In the genomic region with DNA sequence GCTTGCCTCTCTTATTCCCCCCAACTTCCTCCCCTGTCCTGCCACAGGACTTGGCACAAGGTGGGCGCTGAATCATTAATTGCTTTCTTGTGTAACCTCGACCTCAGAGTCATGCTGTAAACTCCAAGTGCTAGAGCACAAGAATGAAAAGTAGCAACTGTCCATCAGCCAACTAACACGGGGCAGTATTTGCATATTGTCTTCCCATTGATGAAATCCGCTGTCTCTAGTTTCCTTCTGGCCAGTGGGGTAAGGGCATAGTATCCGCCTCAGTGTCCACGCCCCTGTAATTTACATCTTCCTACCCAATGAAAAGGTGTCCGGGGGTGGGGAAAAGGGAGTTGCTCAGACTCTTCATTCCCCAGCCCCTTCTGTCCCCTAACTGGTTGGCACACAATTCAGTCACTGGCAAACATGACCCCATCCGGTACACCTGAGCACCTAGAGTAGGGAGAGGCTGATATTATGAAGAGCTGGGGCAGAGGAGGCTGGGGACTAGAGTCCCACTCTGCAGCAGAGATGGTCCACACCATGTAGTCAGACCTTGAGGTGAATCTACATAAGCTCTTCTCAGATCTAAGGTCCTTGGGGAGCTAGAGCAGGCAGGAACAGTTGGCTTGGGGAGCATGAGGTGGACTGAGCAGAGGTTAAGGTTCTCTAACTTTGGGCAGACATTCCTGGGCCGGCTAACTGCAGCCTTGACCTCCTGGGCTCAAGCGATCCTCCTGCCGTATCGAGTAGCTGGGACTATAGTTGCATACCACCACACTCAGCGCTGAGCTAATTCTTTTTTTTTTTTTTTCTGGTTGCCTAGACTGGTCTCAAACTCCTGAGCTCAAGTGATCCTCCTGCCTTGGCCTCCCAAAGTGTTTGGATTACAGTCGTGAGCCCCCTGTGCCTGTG, we compare ENCODE assay signal across 10 cellular contexts. TPM values are rescaled to one million over a fixed set of nuclear protein-coding genes. Genes with fewer than 3 reads are reported as not detected.
DNase-seq lines count a peak whose midpoint lies in the region; ATAC-seq and TF ChIP-seq lines count a peak whose summit lies in the region.
"Had no signal": no experiment of that assay in that cellular context is flagged by ENCODE, and none has a peak within 500 bp of the region (broad histone marks: within the 10 kb centered on the region; RNA-seq: fewer than 3 reads in every experiment).

No MANE protein-coding gene starts in this region.

- no peak for DNase-seq in activated naive CD8-positive, alpha-beta T cell treated with anti-CD3 and anti-CD28 coated beads for 36 hours
- DNase-seq in Peyer's patch (peak in 2 of 3 donors; percentile 64 to 72), glutamatergic neuron (no peak), upper lobe of left lung (peak in 1 of 2 donors; percentile 85), GM10248 (ENCODE audit: extremely low spot score) (no peak), D341Med (ENCODE audit: low spot score) (no peak)
- DNase-seq in stimulated activated CD4-positive, alpha-beta T cell treated with anti-CD3 and anti-CD28 coated beads, Interleukin-2, amount 100 ng/mL, for 48 hours: no peak
- DNase-seq: DND-41 had no signal

- 50 to 55% methylated on average over 14 of the region's 14 CpGs for WGBS in upper lobe of left lung, 2 donors

- TF ChIP-seq POLR2A in Peyer's patch (IDR thresholded peaks at IDR 0.05) (peak in 1 of 2 donors; percentile 34), upper lobe of left lung (IDR thresholded peaks at IDR 0.05) (peak in 1 of 4 donors; percentile 44)

- H3K4me1 ChIP-seq in Peyer's patch (peaks cover 0 to 12% (median 0%) of the 10 kb centered on the region in 4 donors), upper lobe of left lung (peaks cover 6 to 19% (median 17%) of the 10 kb centered on the region in 4 donors)

- peaks cover 28% of the 10 kb centered on the region for H3K4me1 Mint-ChIP-seq in activated naive CD8-positive, alpha-beta T cell (ENCODE audit: low read depth)
- H3K4me1 Mint-ChIP-seq in activated naive CD8-positive, alpha-beta T cell treated with anti-CD3 and anti-CD28 coated beads for 36 hours: peaks cover 29% of the 10 kb centered on the region
- H3K4me1 Mint-ChIP-seq in glutamatergic neuron (ENCODE audit: low read depth, unreplicated experiment): peaks cover 8% of the 10 kb centered on the region

- no peak for TF ChIP-seq EP300 in upper lobe of left lung (IDR thresholded peaks at IDR 0.05)

- no peaks in the 10 kb centered on the region for H3K27me3 ChIP-seq in Peyer's patch
- H3K27me3 ChIP-seq in upper lobe of left lung: no peaks in the 10 kb centered on the region

- CTCF ChIA-PET in GM10248 (lab: Yijun Ruan, JAX): interaction anchor here (0.6 to 9.8 kb wide), 7 partner anchors 10 to 41 kb away, joined by 3 to 167 read pairs (median 4); no protein-coding TSS in a partner anchor

- H3K9me3 ChIP-seq in Peyer's patch (no peaks in the 10 kb centered on the region), upper lobe of left lung (no peaks in the 10 kb centered on the region)
- H3K9me3 ChIP-seq: neutrophil had no signal

- peak; percentile 73 to 96 for ATAC-seq in upper lobe of left lung (ENCODE audit: low FRiP score in 2 of 2)

- POLR2A ChIA-PET in GM10248 (lab: Yijun Ruan, JAX): interaction anchor here (0.5 kb wide), 1 partner anchor 52 kb away, joined by 7 read pairs; no protein-coding TSS in a partner anchor

- H3K27me3 Mint-ChIP-seq in activated naive CD8-positive, alpha-beta T cell: no peaks in the 10 kb centered on the region
- no peaks in the 10 kb centered on the region for H3K27me3 Mint-ChIP-seq in activated naive CD8-positive, alpha-beta T cell treated with anti-CD3 and anti-CD28 coated beads for 36 hours
- H3K27me3 Mint-ChIP-seq in glutamatergic neuron (ENCODE audit: unreplicated experiment): peaks cover 3% of the 10 kb centered on the region

- H3K4me3 ChIP-seq in Peyer's patch (peak overlapping the region in 2 of 4 donors; percentile 1 to 8), upper lobe of left lung (no peak overlapping the region)

- H3K36me3 ChIP-seq in Peyer's patch: no peaks in the 10 kb centered on the region
- H3K36me3 ChIP-seq in upper lobe of left lung: no peaks in the 10 kb centered on the region
- H3K36me3 ChIP-seq: neutrophil had no signal

- H3K4me3 Mint-ChIP-seq in activated naive CD8-positive, alpha-beta T cell: no peak overlapping the region
- no peak overlapping the region for H3K4me3 Mint-ChIP-seq in activated naive CD8-positive, alpha-beta T cell treated with anti-CD3 and anti-CD28 coated beads for 36 hours
- H3K4me3 Mint-ChIP-seq in glutamatergic neuron (ENCODE audit: unreplicated experiment): peak overlapping the region; percentile 36

- peak overlapping the region; percentile 64 for H3K27ac Mint-ChIP-seq in activated naive CD8-positive, alpha-beta T cell
- H3K27ac Mint-ChIP-seq in activated naive CD8-positive, alpha-beta T cell treated with anti-CD3 and anti-CD28 coated beads for 36 hours: no peak overlapping the region
- H3K27ac Mint-ChIP-seq in glutamatergic neuron (ENCODE audit: unreplicated experiment): no peak overlapping the region

- no peaks in the 10 kb centered on the region for H3K9me3 Mint-ChIP-seq in activated naive CD8-positive, alpha-beta T cell (ENCODE audit: low read depth)
- no peaks in the 10 kb centered on the region for H3K9me3 Mint-ChIP-seq in activated naive CD8-positive, alpha-beta T cell treated with anti-CD3 and anti-CD28 coated beads for 36 hours
- peaks cover 2% of the 10 kb centered on the region for H3K9me3 Mint-ChIP-seq in glutamatergic neuron (ENCODE audit: unreplicated experiment)

- no peak for TF ChIP-seq CTCF in Peyer's patch (IDR thresholded peaks at IDR 0.05)
- no peak for TF ChIP-seq CTCF in glutamatergic neuron (IDR thresholded peaks at IDR 0.05; ENCODE audit: partially characterized antibody, unreplicated experiment)
- TF ChIP-seq CTCF in upper lobe of left lung (IDR thresholded peaks at IDR 0.05): no peak
- no peak for TF ChIP-seq CTCF in GM10248 (IDR thresholded peaks at IDR 0.05; ENCODE audit: control extremely low read depth, extremely low read depth, low read depth, missing control alignments)

- H3K27ac ChIP-seq in Peyer's patch: peak overlapping the region in 3 of 4 donors; percentile 63 to 86 (median 77)
- H3K27ac ChIP-seq in upper lobe of left lung: peak overlapping the region in 3 of 4 donors; percentile 20 to 60 (median 49)
- H3K27ac ChIP-seq: neutrophil had no signal

- H3K36me3 Mint-ChIP-seq in activated naive CD8-positive, alpha-beta T cell: no peaks in the 10 kb centered on the region
- H3K36me3 Mint-ChIP-seq in activated naive CD8-positive, alpha-beta T cell treated with anti-CD3 and anti-CD28 coated beads for 36 hours: no peaks in the 10 kb centered on the region
- no peaks in the 10 kb centered on the region for H3K36me3 Mint-ChIP-seq in glutamatergic neuron (ENCODE audit: unreplicated experiment)

RNA-seq across cellular contexts. Expression of gene GGA1, which starts 6.8 kb away (rescaled TPM):
- total RNA-seq in activated naive CD8-positive, alpha-beta T cell treated with anti-CD3 and anti-CD28 coated beads for 36 hours: 10 to 100 TPM; 56.3 to 61.9 TPM
- total RNA-seq in Peyer's patch: 100 to 1,000 TPM in 3 of 4 donors, 10 to 100 TPM in 1; 67.1 to 189 (median 117) TPM
- total RNA-seq in glutamatergic neuron (ENCODE audit: unreplicated experiment): 104 TPM
- total RNA-seq in upper lobe of left lung: 100 to 1,000 TPM in 2 of 6 donors, 10 to 100 TPM in 4; 52.4 to 226 (median 68.3) TPM

RNA-seq across cellular contexts. Expression of gene LGALS2, which starts 21.9 kb away (rescaled TPM):
- not detected for total RNA-seq in activated naive CD8-positive, alpha-beta T cell treated with anti-CD3 and anti-CD28 coated beads for 36 hours
- 100 to 1,000 TPM in 2 of 4 donors, 10 to 100 TPM in 2; 19.8 to 190 (median 92.7) TPM for total RNA-seq in Peyer's patch
- not detected for total RNA-seq in glutamatergic neuron (ENCODE audit: unreplicated experiment)
- 1 to 10 TPM in 3 of 6 donors, not detected in 3; 1.4 to 4.2 (median 2.0) TPM for total RNA-seq in upper lobe of left lung

RNA-seq across cellular contexts. Expression of gene SH3BP1, which starts 37.7 kb away (rescaled TPM):
- 100 to 1,000 TPM in 1 of 2 experiments, 10 to 100 TPM in 1; 90.8 to 103 TPM for total RNA-seq in activated naive CD8-positive, alpha-beta T cell treated with anti-CD3 and anti-CD28 coated beads for 36 hours
- total RNA-seq in Peyer's patch (100 to 1,000 TPM in 1 of 4 donors, 10 to 100 TPM in 3; 55.0 to 135 (median 71.8) TPM), glutamatergic neuron (ENCODE audit: unreplicated experiment) (12.7 TPM), upper lobe of left lung (10 to 100 TPM; 11.4 to 58.7 (median 31.1) TPM)

RNA-seq across cellular contexts. Expression of gene CDC42EP1, which starts 41.5 kb away (rescaled TPM):
- total RNA-seq in activated naive CD8-positive, alpha-beta T cell treated with anti-CD3 and anti-CD28 coated beads for 36 hours: under 1 TPM; 0.25 to 0.32 TPM
- total RNA-seq in Peyer's patch: 10 to 100 TPM; 22.3 to 41.0 (median 34.7) TPM
- total RNA-seq in glutamatergic neuron (ENCODE audit: unreplicated experiment): 2.1 TPM
- total RNA-seq in upper lobe of left lung: 10 to 100 TPM; 38.8 to 81.7 (median 67.5) TPM

RNA-seq across cellular contexts. Expression of gene PDXP, which starts 56.7 kb away (rescaled TPM):
- 10 to 100 TPM; 41.4 to 42.5 TPM for total RNA-seq in activated naive CD8-positive, alpha-beta T cell treated with anti-CD3 and anti-CD28 coated beads for 36 hours
- 100 to 1,000 TPM in 3 of 4 donors, 10 to 100 TPM in 1; 19.0 to 146 (median 111) TPM for total RNA-seq in Peyer's patch
- 88.1 TPM for total RNA-seq in glutamatergic neuron (ENCODE audit: unreplicated experiment)
- total RNA-seq in upper lobe of left lung: 10 to 100 TPM in 1 of 6 donors, 1 to 10 TPM in 5; 2.1 to 11.1 (median 8.7) TPM

Comparison
In these comparisons a context has a peak if more than half of its experiments do, and no peak if none do; other contexts are left out.
1. DNase-seq: peak in Peyer's patch (2 of 3); none in activated naive CD8-positive, alpha-beta T cell treated with anti-CD3 and anti-CD28 coated beads for 36 hours (single experiment), glutamatergic neuron (single experiment), GM10248 (single experiment), D341Med (single experiment) and stimulated activated CD4-positive, alpha-beta T cell treated with anti-CD3 and anti-CD28 coated beads, Interleukin-2, amount 100 ng/mL, for 48 hours (0 of 2).